In genomic region chr11:116506446-116506845, GRCh38 we compare ENCODE assay signal across 14 cellular contexts.
A peak's percentile ranks its signal among the peaks of the same experiment; 100 is the strongest.
DNase-seq lines count a peak whose midpoint lies in the region; TF ChIP-seq lines count a peak whose summit lies in the region.
"Had no signal": no experiment of that assay in that cellular context is flagged by ENCODE, and none has a peak within 500 bp of the region (broad histone marks: within the 10 kb centered on the region; RNA-seq: fewer than 3 reads in every experiment).

No MANE protein-coding gene starts in this region.

- H3K27ac ChIP-seq in dorsolateral prefrontal cortex (no peak overlapping the region), OCI-LY7 (ENCODE audit: low read depth, low read length, poor library complexity, severe bottlenecking) (no peak overlapping the region)
- H3K27ac ChIP-seq: Peyer's patch had no signal

- H2AFZ ChIP-seq in OCI-LY7 (ENCODE audit: low read length): no peak overlapping the region

- no peaks in the 10 kb centered on the region for H3K36me3 Mint-ChIP-seq in brain

- intact Hi-C loops in dorsolateral prefrontal cortex (cut with DNase I) (no loop called here), OCI-LY7 (cut with micrococcal nuclease; ENCODE audit: unreplicated experiment) (no loop called here)

- H3K9me3 ChIP-seq in OCI-LY7 (ENCODE audit: low read length): no peaks in the 10 kb centered on the region
- H3K9me3 ChIP-seq: MG63, Peyer's patch had no signal

- no peaks in the 10 kb centered on the region for H3K4me1 ChIP-seq in OCI-LY7 (ENCODE audit: insufficient read depth, low read length, poor library complexity, severe bottlenecking)
- H3K4me1 ChIP-seq: Peyer's patch had no signal

- H3K4me1 Mint-ChIP-seq in brain: peaks cover 97% of the 10 kb centered on the region

- no peak overlapping the region for H3K4me3 ChIP-seq in dorsolateral prefrontal cortex
- no peak overlapping the region for H3K4me3 ChIP-seq in OCI-LY7 (ENCODE audit: low read depth, low read length, poor library complexity, severe bottlenecking)
- H3K4me3 ChIP-seq: MG63, Peyer's patch had no signal

- no peaks in the 10 kb centered on the region for H4K20me1 ChIP-seq in OCI-LY7 (ENCODE audit: insufficient read depth, low read length)

- no TSS peak for BruUV-seq in OCI-LY7 (replicated peaks; lab: Mats Ljungman, UMichigan)

- peaks cover 0 to 6% (median 0%) of the 10 kb centered on the region in 5 experiments for H3K9me3 Mint-ChIP-seq in brain

- H3K9me2 ChIP-seq in OCI-LY7 (ENCODE audit: insufficient read depth, low read length): no peaks in the 10 kb centered on the region

- POLR2A ChIA-PET in OCI-LY7 (lab: Charles Lee): no interaction called here

- DNase-seq in COLO829 (ENCODE audit: low spot score): peak; percentile 28
- peak; percentile 31 for DNase-seq in NCI-H2171 (lab: John Stamatoyannopoulos, UW)
- DNase-seq in mesenteric fat pad (ENCODE audit: low spot score): peak; percentile 69
- DNase-seq in NCI-H226: no peak
- no peak for DNase-seq in dorsolateral prefrontal cortex
- no peak for DNase-seq in cerebellum (ENCODE audit: low spot score)
- no peak for DNase-seq in OCI-LY7 (ENCODE audit: low spot score)
- DNase-seq: C1 segment of cervical spinal cord, GF-D8, MG63, NCI-H2081 treated with DMSO at 0.1 percent for 48 hours, SHP77 treated with DMSO at 0.1 percent for 48 hours had no signal

- peak overlapping the region in 3 of 5 experiments; percentile 56 to 63 (median 57) for H3K4me3 Mint-ChIP-seq in brain

- no peaks in the 10 kb centered on the region for H3K79me2 ChIP-seq in OCI-LY7 (ENCODE audit: insufficient read depth, low read depth, low read length)

- CTCF ChIA-PET in OCI-LY7 (lab: Charles Lee; ENCODE audit: unreplicated experiment): no interaction called here

- no peaks in the 10 kb centered on the region for H3K27me3 Mint-ChIP-seq in brain

- peak overlapping the region; percentile 87 to 98 (median 95) for H3K27ac Mint-ChIP-seq in brain

- H3K4me2 ChIP-seq in OCI-LY7 (ENCODE audit: low read length): no peak overlapping the region

- TF ChIP-seq CTCF in brain (conservative IDR thresholded peaks at IDR 0.05): no peak
- no peak for TF ChIP-seq CTCF in dorsolateral prefrontal cortex (IDR thresholded peaks at IDR 0.05 in 54 of 56, conservative IDR thresholded peaks at IDR 0.05 in 2 of 56; ENCODE audit: low read depth in 1 of 56, partially characterized antibody in 56 of 56)
- TF ChIP-seq CTCF in OCI-LY7 (conservative IDR thresholded peaks at IDR 0.05; ENCODE audit: low read length): no peak

- no peaks in the 10 kb centered on the region for H3K36me3 ChIP-seq in OCI-LY7 (ENCODE audit: insufficient read depth, low read length)
- H3K36me3 ChIP-seq: MG63, Peyer's patch had no signal

- peaks cover 0 to 21% (median 0%) of the 10 kb centered on the region in 45 donors for H3K27me3 ChIP-seq in dorsolateral prefrontal cortex
- H3K27me3 ChIP-seq: MG63, Peyer's patch had no signal

Comparison
In these comparisons a context has a peak if more than half of its experiments do, and no peak if none do; other contexts are left out.
1. DNase-seq: peak in COLO829 (single experiment), NCI-H2171 (single experiment) and mesenteric fat pad (single experiment); none in NCI-H226 (single experiment), dorsolateral prefrontal cortex (0 of 10), cerebellum (single experiment) and OCI-LY7 (single experiment).